1 cellular context compared by ENCODE assay signal in genomic region chr14:80955434-80955939, GRCh38.
TF ChIP-seq lines count a peak whose summit lies in the region.

TSHR (plus strand) TSS chr14:80955621; CDS start chr14:80955681, 60 bp downstream.

TF ChIP-seq in GM23338, 12 proteins besides CTCF, POLR2A, EP300 and RAD21 (continued from another document):
- TF ChIP-seq ETS1 (IDR thresholded peaks at IDR 0.05) (no peak), EZH2 (IDR thresholded peaks at IDR 0.05; ENCODE audit: low read depth, unreplicated experiment) (no peak), STAT1 (IDR thresholded peaks at IDR 0.05; ENCODE audit: unreplicated experiment) (no peak), ZNF462 (CRISPR knock-in tag; IDR thresholded peaks at IDR 0.05) (no peak), POLR2AphosphoS5 (IDR thresholded peaks at IDR 0.05; ENCODE audit: low read depth) (no peak), ZNF114 (CRISPR knock-in tag; IDR thresholded peaks at IDR 0.05) (no peak)
TF ChIP-seq in GM23338: peak in this region for 0.
